26 cellular contexts compared by ENCODE assay signal in genomic region chr2:6454286-6454990, GRCh38.
"Had no signal": no experiment of that assay in that cellular context is flagged by ENCODE, and none has a peak within 500 bp of the region (broad histone marks: within the 10 kb centered on the region; RNA-seq: fewer than 3 reads in every experiment).

No MANE protein-coding gene starts in this region.

- H3K27ac ChIP-seq: brain microvascular endothelial cell, colonic mucosa, dorsolateral prefrontal cortex, gastrocnemius medialis, heart left ventricle, neural progenitor cell, right lobe of liver, testis, WERI-Rb-1 had no signal

- H3K9ac ChIP-seq: neural progenitor cell had no signal

- H3K4me3 ChIP-seq: colonic mucosa, dorsolateral prefrontal cortex, gastrocnemius medialis, heart left ventricle, neural progenitor cell, right lobe of liver, testis had no signal

- H3K4me2 ChIP-seq: neural progenitor cell had no signal

- DNase-seq: activated CD4-positive, alpha-beta T cell treated with anti-CD3 and anti-CD28 coated beads, Interleukin-2, amount 10 ng/mL, durations not matched to agents 7 days and 5 days; activated CD4-positive, CD25-positive, alpha-beta regulatory T cell treated with anti-CD3 and anti-CD28 coated beads, Interleukin-2, amount 50 U/mL, for 72 hours; activated CD8-positive, alpha-beta memory T cell treated with anti-CD3 and anti-CD28 coated beads, Interleukin-2, amount 10 ng/mL, durations not matched to agents 7 days and 5 days; activated CD8-positive, alpha-beta T cell treated with anti-CD3 and anti-CD28 coated beads for 36 hours; activated effector memory CD4-positive, alpha-beta T cell treated with anti-CD3 and anti-CD28 coated beads, Interleukin-2, amount 50 U/mL, for 16 hours; activated naive CD4-positive, alpha-beta T cell treated with anti-CD3 and anti-CD28 coated beads, Interleukin-2, amount 10 ng/mL, durations not matched to agents 7 days and 5 days; activated T-cell treated with anti-CD3 and anti-CD28 coated beads for 4 hours; brain microvascular endothelial cell; colonic mucosa; dorsolateral prefrontal cortex; effector memory CD8-positive, alpha-beta T cell; gastrocnemius medialis; heart left ventricle; left ventricle myocardium superior; mammary epithelial cell; naive thymus-derived CD8-positive, alpha-beta T cell; posterior cingulate gyrus; right lobe of liver; small intestine; stimulated activated CD4-positive, alpha-beta T cell treated with anti-CD3 and anti-CD28 coated beads, Interleukin-15, amount 100 ng/mL, for 24 hours; testis; trophoblast cell; WERI-Rb-1 had no signal

- H3K9me3 ChIP-seq: colonic mucosa, gastrocnemius medialis, right lobe of liver, testis had no signal

- H3K27me3 ChIP-seq: brain microvascular endothelial cell, colonic mucosa, gastrocnemius medialis, heart left ventricle, neural progenitor cell, right lobe of liver, testis had no signal

- H2AFZ ChIP-seq: neural progenitor cell had no signal

- ATAC-seq: activated CD8-positive, alpha-beta memory T cell treated with anti-CD3 and anti-CD28 coated beads, Interleukin-2, amount 10 ng/mL, durations not matched to agents 7 days and 5 days; activated CD8-positive, alpha-beta T cell treated with anti-CD3 and anti-CD28 coated beads for 36 hours; effector memory CD8-positive, alpha-beta T cell; esophagus mucosa; gastrocnemius medialis; heart left ventricle; left ventricle myocardium superior; naive thymus-derived CD8-positive, alpha-beta T cell; right lobe of liver; stimulated activated memory B cell treated with anti-CD40 and anti-IgM and Interleukin-4, amounts not matched to agents 10 μg/mL and 1 μg/mL and 100 μg/mL, for 72 hours had no signal

- H3K4me1 ChIP-seq: colonic mucosa, gastrocnemius medialis, heart left ventricle, right lobe of liver, testis had no signal

- H3K36me3 ChIP-seq: brain microvascular endothelial cell, colonic mucosa, gastrocnemius medialis, heart left ventricle, neural progenitor cell, right lobe of liver, WERI-Rb-1 had no signal
